8 cellular contexts compared by ENCODE assay signal in genomic region chr6:148973809-148974208, GRCh38.
DNase-seq lines count a peak whose midpoint lies in the region; ATAC-seq, FAIRE-seq and TF ChIP-seq lines count a peak whose summit lies in the region.

No MANE protein-coding gene starts in this region.

- peaks cover 19% of the 10 kb centered on the region for H3K27me3 Mint-ChIP-seq in activated naive CD8-positive, alpha-beta T cell treated with anti-CD3 and anti-CD28 coated beads for 36 hours

- POLR2A ChIA-PET in AG04450 (lab: Yijun Ruan, JAX) = no interaction called here
- POLR2A ChIA-PET in HEK293T (lab: Yijun Ruan, JAX) = no interaction called here

- ATAC-seq in HG03571 (IDR thresholded peaks at IDR 0.05; ENCODE audit: unreplicated experiment) = no peak
- ATAC-seq in left colon = no peak

- H3K27ac Mint-ChIP-seq in activated naive CD8-positive, alpha-beta T cell treated with anti-CD3 and anti-CD28 coated beads for 36 hours = no peak overlapping the region

- no peaks in the 10 kb centered on the region for H3K36me3 Mint-ChIP-seq in activated naive CD8-positive, alpha-beta T cell treated with anti-CD3 and anti-CD28 coated beads for 36 hours

- TF ChIP-seq CTCF in AG04450 (IDR thresholded peaks at IDR 0.05; ENCODE audit: low read depth, low read length) = peak; percentile 82

- H3K4me3 ChIP-seq in AG04450 (ENCODE audit: low read depth, low read length) = no peak overlapping the region

- no peak overlapping the region for H3K4me3 Mint-ChIP-seq in activated naive CD8-positive, alpha-beta T cell treated with anti-CD3 and anti-CD28 coated beads for 36 hours

- no peaks in the 10 kb centered on the region for H3K9me3 Mint-ChIP-seq in activated naive CD8-positive, alpha-beta T cell treated with anti-CD3 and anti-CD28 coated beads for 36 hours

- no peaks in the 10 kb centered on the region; the same call in 1 of the 2 replicates for H3K9me3 ChIP-seq in AG04450 (ENCODE audit: control insufficient read depth, insufficient read depth, low read length)

- no peaks in the 10 kb centered on the region for H3K27me3 ChIP-seq in AG04450 (ENCODE audit: control insufficient read depth, insufficient read depth, low read length)

- CTCF ChIA-PET in AG04450 (lab: Charles Lee) (interaction anchor here (0.5 to 3.5 kb wide), 22 partner anchors 9 to 543 kb away, joined by 3 to 34 read pairs (median 4); no protein-coding TSS in a partner anchor), HEK293T (lab: Yijun Ruan, JAX) (interaction anchor here (0.6 to 1.1 kb wide), 2 partner anchors 336 to 396 kb away, joined by 5 to 8 read pairs; no protein-coding TSS in a partner anchor)

- peak; percentile 69 for FAIRE-seq in TTC549 (lab: Jason Lieb, UNC)

- H3K27ac ChIP-seq in AG04450 (ENCODE audit: low read depth, low read length) = no peak overlapping the region

- DNase-seq in AG04450 (ENCODE audit: low read depth, low spot score) (no peak), HEK293T (ENCODE audit: extremely low spot score) (peak; percentile 39), inferior parietal cortex (ENCODE audit: extremely low spot score) (peak; percentile 46), left colon (no peak)
- no peak for DNase-seq in activated CD4-positive, alpha-beta T cell treated with anti-CD3 and anti-CD28 coated beads, Interleukin-2, amount 50 U/mL, for 4 hours
- no peak for DNase-seq in activated naive CD8-positive, alpha-beta T cell treated with anti-CD3 and anti-CD28 coated beads for 36 hours

- intact Hi-C loops in left colon (cut with DNase I, micrococcal nuclease) = no loop called here

- no peaks in the 10 kb centered on the region for H3K4me1 Mint-ChIP-seq in activated naive CD8-positive, alpha-beta T cell treated with anti-CD3 and anti-CD28 coated beads for 36 hours

TF ChIP-seq in HEK293T, 16 proteins besides CTCF, POLR2A, EP300 and RAD21:
- TF ChIP-seq SP1 (IDR thresholded peaks at IDR 0.05) (no peak), ARNT (IDR thresholded peaks at IDR 0.05) (no peak), CTBP1 (IDR thresholded peaks at IDR 0.05; ENCODE audit: borderline replicate concordance) (no peak), PKNOX1 (IDR thresholded peaks at IDR 0.05) (no peak), SUZ12 (IDR thresholded peaks at IDR 0.05) (no peak), ZNF384 (IDR thresholded peaks at IDR 0.05) (no peak), HDGF (IDR thresholded peaks at IDR 0.05; ENCODE audit: borderline replicate concordance) (no peak), NFRKB (IDR thresholded peaks at IDR 0.05) (no peak), BHLHE40 (IDR thresholded peaks at IDR 0.05; ENCODE audit: borderline replicate concordance) (no peak), FOXM1 (IDR thresholded peaks at IDR 0.05; ENCODE audit: borderline replicate concordance) (no peak), TARDBP (IDR thresholded peaks at IDR 0.05) (no peak), LEF1 (IDR thresholded peaks at IDR 0.05; ENCODE audit: borderline replicate concordance) (no peak), FOXK2 (IDR thresholded peaks at IDR 0.05) (no peak), FOXA1 (IDR thresholded peaks at IDR 0.05) (no peak), L3MBTL2 (conservative IDR thresholded peaks at IDR 0.05) (no peak), ELF4 (IDR thresholded peaks at IDR 0.05) (no peak)

Comparison
In these comparisons a context has a peak if more than half of its experiments do, and no peak if none do; other contexts are left out.
1. DNase-seq: peak in HEK293T (single experiment) and inferior parietal cortex (single experiment); none in AG04450 (single experiment), activated CD4-positive, alpha-beta T cell treated with anti-CD3 and anti-CD28 coated beads, Interleukin-2, amount 50 U/mL, for 4 hours (0 of 2), activated naive CD8-positive, alpha-beta T cell treated with anti-CD3 and anti-CD28 coated beads for 36 hours (single experiment) and left colon (0 of 2).